10 cellular contexts compared by ENCODE assay signal in genomic region chr15:43815064-43815463, GRCh38. TPM values are rescaled to one million over a fixed set of nuclear protein-coding genes. Genes with fewer than 3 reads are reported as not detected.
"Had no signal": no experiment of that assay in that cellular context is flagged by ENCODE, and none has a peak within 500 bp of the region (broad histone marks: within the 10 kb centered on the region; RNA-seq: fewer than 3 reads in every experiment).

No MANE protein-coding gene starts in this region.

RNA-seq across cellular contexts. Expression of gene SERINC4, which starts 15.0 kb away (rescaled TPM):
- total RNA-seq: glomerular endothelial cell, lower leg skin, myocyte, omental fat pad, posterior vena cava, pulmonary artery endothelial cell, spleen, transverse colon, upper lobe of right lung had no signal
- polyA plus RNA-seq: hepatocyte had no signal
